ENCODE assay signal across 8 cellular contexts in the genomic region with DNA sequence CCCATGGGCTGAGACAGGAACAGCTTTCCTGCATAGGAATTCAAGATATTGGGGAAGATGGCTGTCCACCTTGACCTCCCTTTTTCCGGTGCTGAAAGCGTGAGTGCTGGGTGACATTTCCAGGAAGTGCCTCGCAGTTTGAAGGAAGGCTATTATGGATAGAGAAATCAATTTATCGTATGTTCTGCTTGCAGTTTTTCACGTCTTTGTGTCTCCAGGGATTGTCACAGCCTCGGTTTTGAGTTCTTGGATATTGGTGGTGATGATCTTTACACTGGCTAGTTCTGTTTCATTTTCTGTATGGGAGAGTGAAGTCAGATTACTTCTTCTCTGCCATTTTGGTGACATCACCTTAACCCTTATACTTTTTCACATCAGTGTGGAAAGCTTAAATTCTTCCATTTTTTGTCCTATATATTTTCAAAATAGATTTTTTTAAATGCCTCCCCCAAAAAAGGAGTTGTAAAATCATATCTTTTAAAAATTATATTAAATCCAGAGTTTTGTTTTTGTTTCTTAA.
DNase-seq lines count a peak whose midpoint lies in the region; ATAC-seq and TF ChIP-seq lines count a peak whose summit lies in the region.

No MANE protein-coding gene starts in this region.

- H3K27me3 Mint-ChIP-seq in Caco-2 (ENCODE audit: insufficient read depth, unreplicated experiment), result no peaks in the 10 kb centered on the region
- H3K27me3 Mint-ChIP-seq in nephron progenitor cell (ENCODE audit: low read depth, poor library complexity), result peaks cover 17% of the 10 kb centered on the region

- peak overlapping the region; percentile 43 for H3K4me3 Mint-ChIP-seq in Caco-2 (ENCODE audit: unreplicated experiment)
- H3K4me3 Mint-ChIP-seq in nephron progenitor cell, result no peak overlapping the region

- in situ Hi-C loops in KBM-7 (cut with MboI; ENCODE audit: low pct_unique_long_range_greater_than_20kb, low sequenced_read_pairs), result loop anchor here (25.0 kb wide), 1 partner anchor 227 kb away; no protein-coding TSS in a partner anchor

- H3K4me3 ChIP-seq in Caco-2 (ENCODE audit: low read depth, low read length), result no peak overlapping the region
- H3K4me3 ChIP-seq in effector memory CD4-positive, alpha-beta T cell (ENCODE audit: insufficient read depth, low read depth, low read length, poor library complexity, severe bottlenecking), result peak overlapping the region; percentile 42

- H3K4me1 ChIP-seq in Caco-2, result peaks cover 6% of the 10 kb centered on the region
- H3K4me1 ChIP-seq in effector memory CD4-positive, alpha-beta T cell (ENCODE audit: control insufficient read depth, insufficient read depth, low read length, poor library complexity, severe bottlenecking), result no peaks in the 10 kb centered on the region

- peaks cover 11% of the 10 kb centered on the region for H3K36me3 Mint-ChIP-seq in Caco-2 (ENCODE audit: insufficient read depth, unreplicated experiment)
- peaks cover 7% of the 10 kb centered on the region for H3K36me3 Mint-ChIP-seq in nephron progenitor cell (ENCODE audit: low read depth)

- H3K9me3 Mint-ChIP-seq in Caco-2 (ENCODE audit: unreplicated experiment) (peaks cover 14% of the 10 kb centered on the region), nephron progenitor cell (peaks cover 34% of the 10 kb centered on the region)

- H3K27ac Mint-ChIP-seq in Caco-2 (ENCODE audit: unreplicated experiment), result peak overlapping the region; percentile 53
- no peak overlapping the region for H3K27ac Mint-ChIP-seq in nephron progenitor cell

- no peaks in the 10 kb centered on the region for H3K27me3 ChIP-seq in Caco-2 (replicated peaks; ENCODE audit: control insufficient read depth, insufficient read depth, low read length)
- H3K27me3 ChIP-seq in effector memory CD4-positive, alpha-beta T cell (replicated peaks; ENCODE audit: control insufficient read depth, insufficient read depth, low read length, poor library complexity, severe bottlenecking), result no peaks in the 10 kb centered on the region

- CTCF ChIA-PET in Caco-2 (lab: Charles Lee), result interaction anchor here (0.6 to 1.3 kb wide), 10 partner anchors 8 to 460 kb away, joined by 3 to 15 read pairs (median 3); no protein-coding TSS in a partner anchor

- DNase-seq in Caco-2 (no peak), NCI-H345 (lab: John Stamatoyannopoulos, UW) (no peak), nephron progenitor cell (no peak), KBM-7 (no peak), cortex of kidney (lab: John Stamatoyannopoulos, UW) (no peak)
- DNase-seq in effector memory CD4-positive, alpha-beta T cell, result no peak

- H3K36me3 ChIP-seq in Caco-2 (ENCODE audit: control insufficient read depth, insufficient read depth, low read length), result no peaks in the 10 kb centered on the region
- H3K36me3 ChIP-seq in effector memory CD4-positive, alpha-beta T cell (ENCODE audit: control insufficient read depth, insufficient read depth, low read length), result no peaks in the 10 kb centered on the region

- peak; percentile 47 for ATAC-seq in GM19438 (IDR thresholded peaks at IDR 0.05; ENCODE audit: low read depth, unreplicated experiment)
- peak; percentile 58 for ATAC-seq in HG03342 (IDR thresholded peaks at IDR 0.05; ENCODE audit: unreplicated experiment)

- H3K27ac ChIP-seq in effector memory CD4-positive, alpha-beta T cell (ENCODE audit: insufficient read depth, low read length, poor library complexity, severe bottlenecking), result no peak overlapping the region

- POLR2A ChIA-PET in Caco-2 (lab: Charles Lee), result no interaction called here

- BruUV-seq in Caco-2 (replicated peaks; lab: Mats Ljungman, UMichigan), result no TSS peak

- peaks cover 23% of the 10 kb centered on the region for H3K4me1 Mint-ChIP-seq in Caco-2 (ENCODE audit: low read depth, unreplicated experiment)
- H3K4me1 Mint-ChIP-seq in nephron progenitor cell, result no peaks in the 10 kb centered on the region

- intact Hi-C loops in Caco-2 (cut with micrococcal nuclease; ENCODE audit: unreplicated experiment), result loop anchor here (1.0 to 10.0 kb wide), 9 partner anchors 17 to 1025 kb away; partner anchors contain the start of gene PDSS1

- TF ChIP-seq CTCF in Caco-2 (IDR thresholded peaks at IDR 0.05; ENCODE audit: insufficient read depth in 1 of 2, low read depth in 1 of 2, low read length in 1 of 2, severe bottlenecking in 1 of 2, unreplicated experiment in 1 of 2) (no peak), nephron progenitor cell (IDR thresholded peaks at IDR 0.05) (no peak)

- H3K9me3 ChIP-seq in Caco-2, result peaks cover 12% of the 10 kb centered on the region
- H3K9me3 ChIP-seq in effector memory CD4-positive, alpha-beta T cell (ENCODE audit: control insufficient read depth, low read length), result no peaks in the 10 kb centered on the region
